ENCODE assay signal across 2 cellular contexts in genomic region chr10:100534726-100535125, GRCh38.
TF ChIP-seq lines count a peak whose summit lies in the region.

No MANE protein-coding gene starts in this region.

TF ChIP-seq in HepG2, 621 proteins besides CTCF, POLR2A, EP300 and RAD21:
- TF ChIP-seq ZNF770 (CRISPR knock-in tag; IDR thresholded peaks at IDR 0.05), result no peak
- TF ChIP-seq ZNF557 (CRISPR knock-in tag; IDR thresholded peaks at IDR 0.05), result no peak
- no peak for TF ChIP-seq MXD4 (CRISPR knock-in tag; IDR thresholded peaks at IDR 0.05)
- TF ChIP-seq SKI (IDR thresholded peaks at IDR 0.05; ENCODE audit: partially characterized antibody), result no peak
- no peak for TF ChIP-seq RNF2 (conservative IDR thresholded peaks at IDR 0.05; ENCODE audit: low read depth)
- TF ChIP-seq NFATC3 (CRISPR knock-in tag; IDR thresholded peaks at IDR 0.05), result no peak
- no peak for TF ChIP-seq JUNB (CRISPR knock-in tag; IDR thresholded peaks at IDR 0.05; ENCODE audit: borderline replicate concordance)
- no peak for TF ChIP-seq MEIS2 (CRISPR knock-in tag; IDR thresholded peaks at IDR 0.05)
- TF ChIP-seq PCBP1 (IDR thresholded peaks at IDR 0.05; ENCODE audit: borderline replicate concordance, low read depth, low read length), result no peak
- no peak for TF ChIP-seq ZBTB44 (CRISPR knock-in tag; IDR thresholded peaks at IDR 0.05)
- TF ChIP-seq ZNF598 (CRISPR knock-in tag; IDR thresholded peaks at IDR 0.05; ENCODE audit: borderline replicate concordance), result no peak
- TF ChIP-seq ZNF780A (CRISPR knock-in tag; IDR thresholded peaks at IDR 0.05), result no peak
- TF ChIP-seq ZNF605 (CRISPR knock-in tag; IDR thresholded peaks at IDR 0.05), result no peak
- TF ChIP-seq CEBPZ (IDR thresholded peaks at IDR 0.05; ENCODE audit: low read length), result no peak
- TF ChIP-seq ZNF687 (CRISPR knock-in tag; IDR thresholded peaks at IDR 0.05), result no peak
TF ChIP-seq in HepG2: peak in this region for 0.

TF ChIP-seq in K562, 482 proteins besides CTCF, POLR2A, EP300 and RAD21:
- TF ChIP-seq ARID1B (IDR thresholded peaks at IDR 0.05), result no peak
- no peak for TF ChIP-seq ZNF444 (CRISPR knock-in tag; IDR thresholded peaks at IDR 0.05)
- no peak for TF ChIP-seq SUPT5H (IDR thresholded peaks at IDR 0.05)
- TF ChIP-seq EWSR1 (IDR thresholded peaks at IDR 0.05; ENCODE audit: borderline replicate concordance, low read depth, partially characterized antibody), result no peak
- TF ChIP-seq ZNF239 (CRISPR knock-in tag; IDR thresholded peaks at IDR 0.05), result no peak
- no peak for TF ChIP-seq TRIM25 (IDR thresholded peaks at IDR 0.05; ENCODE audit: borderline replicate concordance)
- TF ChIP-seq PRMT5 (CRISPR knock-in tag; IDR thresholded peaks at IDR 0.05), result no peak
- TF ChIP-seq NFIC (IDR thresholded peaks at IDR 0.05), result no peak
- no peak for TF ChIP-seq ZBTB7A (IDR thresholded peaks at IDR 0.05; ENCODE audit: borderline replicate concordance, control insufficient read depth, low read depth, low read length)
- TF ChIP-seq CCNT2 (IDR thresholded peaks at IDR 0.05; ENCODE audit: borderline replicate concordance, extremely low read depth, insufficient read length, low read depth, low read length), result no peak
- no peak for TF ChIP-seq ZNF23 (CRISPR knock-in tag; IDR thresholded peaks at IDR 0.05)
- TF ChIP-seq GATAD2A (IDR thresholded peaks at IDR 0.05), result no peak
- no peak for TF ChIP-seq CSDE1 (IDR thresholded peaks at IDR 0.05)
- no peak for TF ChIP-seq E2F8 (IDR thresholded peaks at IDR 0.05; ENCODE audit: low read depth, partially characterized antibody)
- no peak for TF ChIP-seq VEZF1 (CRISPR knock-in tag; IDR thresholded peaks at IDR 0.05)
- no peak for TF ChIP-seq MNT (conservative IDR thresholded peaks at IDR 0.05)
- no peak for TF ChIP-seq NRF1 (conservative IDR thresholded peaks at IDR 0.05 in 1 of 2, IDR thresholded peaks at IDR 0.05 in 1 of 2)
- TF ChIP-seq ZNF175 (CRISPR knock-in tag; IDR thresholded peaks at IDR 0.05; ENCODE audit: low read depth), result no peak
